Comparison of ENCODE assay signal across 7 cellular contexts in genomic region chr16:68086860-68087268, GRCh38. TPM values are rescaled to one million over a fixed set of nuclear protein-coding genes. Genes with fewer than 3 reads are reported as not detected.
DNase-seq lines count a peak whose midpoint lies in the region; ATAC-seq and FAIRE-seq lines count a peak whose summit lies in the region.

No MANE protein-coding gene starts in this region.

- peak overlapping the region in 1 of 2 donors; percentile 99 for H3K4me3 ChIP-seq in small intestine (ENCODE audit: low read depth in 1 of 2, low read length in 2 of 2)

- no peaks in the 10 kb centered on the region for H3K9me3 ChIP-seq in small intestine (ENCODE audit: control insufficient read depth, low read depth)

- H3K27me3 ChIP-seq in small intestine (ENCODE audit: control insufficient read depth in 2 of 2, insufficient read depth in 2 of 2, low read length in 2 of 2): no peaks in the 10 kb centered on the region

- ATAC-seq in GM18511 (IDR thresholded peaks at IDR 0.05; ENCODE audit: unreplicated experiment): no peak

- 2 to 6% (median 3%) methylated on average over 6 of the region's 6 CpGs for WGBS in small intestine, 3 donors

- DNase-seq in HCEC 1CT (peak; percentile 26), SK-MEL-5 (ENCODE audit: low read depth, low spot score) (peak; percentile 12), fibroblast of peridontal ligament (ENCODE audit: extremely low read depth) (peak; percentile 29), small intestine (no peak), nucleus accumbens (lab: John Stamatoyannopoulos, UW) (no peak), GDM1 (lab: John Stamatoyannopoulos, UW) (no peak)

- FAIRE-seq in small intestine (lab: Jason Lieb, UNC): no peak

- no peaks in the 10 kb centered on the region for H3K36me3 ChIP-seq in small intestine (ENCODE audit: control insufficient read depth in 2 of 2, insufficient read depth in 2 of 2, low read length in 2 of 2)

- in situ Hi-C loops in SK-MEL-5 (cut with HindIII; ENCODE audit: low pct_unique_long_range_greater_than_20kb, low sequenced_read_pairs): no loop called here

- H3K4me1 ChIP-seq in small intestine (ENCODE audit: control insufficient read depth in 2 of 2, insufficient read depth in 1 of 2, low read depth in 1 of 2, low read length in 1 of 2): peaks cover 17% of the 10 kb centered on the region in 2 donors

- peak overlapping the region; percentile 69 to 70 for H3K27ac ChIP-seq in small intestine (ENCODE audit: low read depth in 1 of 2, low read length in 1 of 2)

RNA-seq across cellular contexts. Expression of gene NFATC3, which starts 1.7 kb away (rescaled TPM):
- 13.8 and 16.6 TPM in 2 replicates for total RNA-seq in SK-MEL-5 (2014; rRNA removed; shearing (Covaris generic))
- 8.3 and 15.5 TPM in 2 replicates for polyA plus RNA-seq in SK-MEL-5 (2015; cell fraction: cytosol; rRNA removed)
- polyA plus RNA-seq in SK-MEL-5 (2015; cell fraction: nucleus; rRNA removed): 9.2 and 10.9 TPM in 2 replicates
- polyA plus RNA-seq in small intestine: 10 to 100 TPM; 10.8 to 13.9 (median 13.6) TPM

Comparison
In these comparisons a context has a peak if more than half of its experiments do, and no peak if none do; other contexts are left out.
1. DNase-seq: peak in HCEC 1CT (single experiment), SK-MEL-5 (single experiment) and fibroblast of peridontal ligament (single experiment); none in small intestine (single experiment), nucleus accumbens (0 of 56) and GDM1 (single experiment).